ENCODE assay signal across 26 cellular contexts in genomic region chr7:134120405-134120804, GRCh38. TPM values are rescaled to one million over a fixed set of nuclear protein-coding genes. Genes with fewer than 3 reads are reported as not detected.
"Had no signal": no experiment of that assay in that cellular context is flagged by ENCODE, and none has a peak within 500 bp of the region (broad histone marks: within the 10 kb centered on the region; RNA-seq: fewer than 3 reads in every experiment).

No MANE protein-coding gene starts in this region.

- H3K4me2 ChIP-seq: hepatocyte had no signal

- H3K36me3 Mint-ChIP-seq: activated naive CD8-positive, alpha-beta T cell treated with anti-CD3 and anti-CD28 coated beads, Interleukin-2, amount 10 ng/mL, durations not matched to agents 7 days and 5 days; mesothelial cell of epicardium had no signal

- DNase-seq: activated CD4-positive, alpha-beta memory T cell treated with anti-CD3 and anti-CD28 coated beads, Interleukin-2, amount 10 ng/mL, durations not matched to agents 7 days and 5 days; activated CD4-positive, alpha-beta T cell treated with anti-CD3 and anti-CD28 coated beads, Interleukin-2, amount 10 ng/mL, durations not matched to agents 24 days and 14 days; activated effector memory CD4-positive, alpha-beta T cell treated with Interleukin-2 at 50 U/mL for 16 hours; activated naive CD4-positive, alpha-beta T cell treated with anti-CD3 and anti-CD28 coated beads for 36 hours; activated naive CD8-positive, alpha-beta T cell treated with anti-CD3 and anti-CD28 coated beads, Interleukin-2, amount 10 ng/mL, durations not matched to agents 7 days and 5 days; activated T-cell treated with anti-CD3 and anti-CD28 coated beads, Interleukin-2, amount 50 U/mL, for 72 hours; amniotic stem cell; esophagus squamous epithelium; immature natural killer cell; left ventricle myocardium superior; mammary epithelial cell; right cardiac atrium; stimulated activated CD4-positive, alpha-beta T cell treated with anti-CD3 and anti-CD28 coated beads, Interleukin-12 subunit alpha, Interleukin-12 subunit beta, amount 100 ng/mL, for 4 hours; stimulated activated naive CD8-positive, alpha-beta T cell treated with anti-CD3 and anti-CD28 coated beads, Interleukin-15, amount 100 ng/mL, for 72 hours had no signal

- H3K9me3 ChIP-seq: breast epithelium, esophagus squamous epithelium, neutrophil, suprapubic skin, tibial nerve had no signal

- H3K4me3 ChIP-seq: breast epithelium, coronary artery, esophagus squamous epithelium, hepatocyte, suprapubic skin, tibial nerve had no signal

- H3K4me1 ChIP-seq: breast epithelium, esophagus squamous epithelium, parathyroid adenoma, suprapubic skin, tibial nerve had no signal

- H3K9ac ChIP-seq: parathyroid adenoma had no signal

- H3K4me1 Mint-ChIP-seq: activated CD4-positive, alpha-beta memory T cell treated with anti-CD3 and anti-CD28 coated beads, Interleukin-2, amount 10 ng/mL, durations not matched to agents 7 days and 5 days; activated CD4-positive, alpha-beta T cell treated with anti-CD3 and anti-CD28 coated beads, Interleukin-2, amount 10 ng/mL, durations not matched to agents 24 days and 14 days; central memory CD8-positive, alpha-beta T cell; immature natural killer cell; mesothelial cell of epicardium; nephron; stimulated activated naive CD8-positive, alpha-beta T cell treated with anti-CD3 and anti-CD28 coated beads, Interleukin-15, amount 100 ng/mL, for 72 hours had no signal

- H3K27me3 ChIP-seq: breast epithelium, esophagus squamous epithelium, hepatocyte, suprapubic skin, tibial nerve had no signal

- H3K27me3 Mint-ChIP-seq: stimulated activated naive CD8-positive, alpha-beta T cell treated with anti-CD3 and anti-CD28 coated beads, Interleukin-15, amount 100 ng/mL, for 72 hours had no signal

- H3K4me3 Mint-ChIP-seq: activated CD4-positive, alpha-beta memory T cell treated with anti-CD3 and anti-CD28 coated beads, Interleukin-2, amount 10 ng/mL, durations not matched to agents 7 days and 5 days; activated CD4-positive, alpha-beta T cell treated with anti-CD3 and anti-CD28 coated beads, Interleukin-2, amount 10 ng/mL, durations not matched to agents 24 days and 14 days; activated naive CD4-positive, alpha-beta T cell treated with anti-CD3 and anti-CD28 coated beads for 36 hours; activated naive CD8-positive, alpha-beta T cell treated with anti-CD3 and anti-CD28 coated beads, Interleukin-2, amount 10 ng/mL, durations not matched to agents 7 days and 5 days; activated T-cell treated with anti-CD3 and anti-CD28 coated beads, Interleukin-2, amount 50 U/mL, for 72 hours; central memory CD8-positive, alpha-beta T cell; immature natural killer cell; mesothelial cell of epicardium; nephron; stimulated activated naive CD8-positive, alpha-beta T cell treated with anti-CD3 and anti-CD28 coated beads, Interleukin-15, amount 100 ng/mL, for 72 hours had no signal

- H2AFZ ChIP-seq: hepatocyte, parathyroid adenoma had no signal

- H3K27ac ChIP-seq: breast epithelium, coronary artery, esophagus squamous epithelium, hepatocyte, neutrophil, parathyroid adenoma, suprapubic skin, tibial nerve, VCaP had no signal

- H3K9me3 Mint-ChIP-seq: activated CD4-positive, alpha-beta memory T cell treated with anti-CD3 and anti-CD28 coated beads, Interleukin-2, amount 10 ng/mL, durations not matched to agents 7 days and 5 days; activated CD4-positive, alpha-beta T cell treated with anti-CD3 and anti-CD28 coated beads, Interleukin-2, amount 10 ng/mL, durations not matched to agents 24 days and 14 days; activated naive CD4-positive, alpha-beta T cell treated with anti-CD3 and anti-CD28 coated beads for 36 hours; activated T-cell treated with anti-CD3 and anti-CD28 coated beads, Interleukin-2, amount 50 U/mL, for 72 hours; central memory CD8-positive, alpha-beta T cell; nephron had no signal

- H3K27ac Mint-ChIP-seq: activated CD4-positive, alpha-beta memory T cell treated with anti-CD3 and anti-CD28 coated beads, Interleukin-2, amount 10 ng/mL, durations not matched to agents 7 days and 5 days; activated CD4-positive, alpha-beta T cell treated with anti-CD3 and anti-CD28 coated beads, Interleukin-2, amount 10 ng/mL, durations not matched to agents 24 days and 14 days; activated naive CD4-positive, alpha-beta T cell treated with anti-CD3 and anti-CD28 coated beads for 36 hours; activated naive CD8-positive, alpha-beta T cell treated with anti-CD3 and anti-CD28 coated beads, Interleukin-2, amount 10 ng/mL, durations not matched to agents 7 days and 5 days; activated T-cell treated with anti-CD3 and anti-CD28 coated beads, Interleukin-2, amount 50 U/mL, for 72 hours; immature natural killer cell; mesothelial cell of epicardium; nephron; stimulated activated naive CD8-positive, alpha-beta T cell treated with anti-CD3 and anti-CD28 coated beads, Interleukin-15, amount 100 ng/mL, for 72 hours had no signal

- H3K79me2 ChIP-seq: hepatocyte, parathyroid adenoma had no signal

- ATAC-seq: activated CD4-positive, CD25-positive, alpha-beta regulatory T cell treated with anti-CD3 and anti-CD28 coated beads, Interleukin-2, amount 50 U/mL, for 24 hours; activated T-cell treated with anti-CD3 and anti-CD28 coated beads, Interleukin-2, amount 50 U/mL, for 72 hours; left ventricle myocardium superior; right cardiac atrium; stimulated activated naive CD8-positive, alpha-beta T cell treated with anti-CD3 and anti-CD28 coated beads, Interleukin-15, amount 100 ng/mL, for 72 hours had no signal

- H3K36me3 ChIP-seq: breast epithelium, esophagus squamous epithelium, neutrophil, suprapubic skin, tibial nerve had no signal

RNA-seq across cellular contexts. Expression of gene LRGUK, which starts 6.7 kb away (rescaled TPM):
- polyA plus RNA-seq: hepatocyte, immature natural killer cell, right cardiac atrium had no signal
